In genomic region chr16:27365142-27366089, GRCh38 we compare ENCODE assay signal across 1 cellular context.
TF ChIP-seq lines count a peak whose summit lies in the region.

No MANE protein-coding gene starts in this region.

TF ChIP-seq in HepG2, 621 proteins besides CTCF, POLR2A, EP300 and RAD21 (continued from another document and continues in another):
- TF ChIP-seq KIAA2018 (CRISPR knock-in tag; IDR thresholded peaks at IDR 0.05; ENCODE audit: borderline replicate concordance), result no peak
- no peak for TF ChIP-seq ZNF792 (CRISPR knock-in tag; IDR thresholded peaks at IDR 0.05)
- 0 out of 2 replicates have a peak, but pooled peaks have one; percentile 45 for TF ChIP-seq ZBTB10 (CRISPR knock-in tag; IDR thresholded peaks at IDR 0.05; ENCODE audit: borderline replicate concordance)
- TF ChIP-seq ZNF772 (CRISPR knock-in tag; IDR thresholded peaks at IDR 0.05), result no peak
- peak; percentile 41; the same call in 1 of the 2 replicates for TF ChIP-seq RARA (CRISPR knock-in tag; IDR thresholded peaks at IDR 0.05)
- no peak for TF ChIP-seq ZSCAN22 (CRISPR knock-in tag; IDR thresholded peaks at IDR 0.05)
- TF ChIP-seq ZNF740 (CRISPR knock-in tag; IDR thresholded peaks at IDR 0.05), result no peak
- TF ChIP-seq ZFX (CRISPR knock-in tag; IDR thresholded peaks at IDR 0.05; ENCODE audit: low read depth), result no peak
- no peak for TF ChIP-seq NAIF1 (CRISPR knock-in tag; IDR thresholded peaks at IDR 0.05; ENCODE audit: borderline replicate concordance)
- TF ChIP-seq PAF1 (CRISPR knock-in tag; IDR thresholded peaks at IDR 0.05), result no peak
- no peak for TF ChIP-seq REPIN1 (CRISPR knock-in tag; IDR thresholded peaks at IDR 0.05; ENCODE audit: borderline replicate concordance, low read depth)
- no peak for TF ChIP-seq ZNF224 (CRISPR knock-in tag; IDR thresholded peaks at IDR 0.05)
- no peak for TF ChIP-seq ISL2 (CRISPR knock-in tag; IDR thresholded peaks at IDR 0.05)
- no peak for TF ChIP-seq ATF4 (CRISPR knock-in tag; IDR thresholded peaks at IDR 0.05)
- no peak for TF ChIP-seq SNAPC5 (CRISPR knock-in tag; IDR thresholded peaks at IDR 0.05; ENCODE audit: borderline replicate concordance)
- TF ChIP-seq HDAC6 (IDR thresholded peaks at IDR 0.05; ENCODE audit: low read depth, low read length), result no peak
- no peak for TF ChIP-seq HOXA7 (CRISPR knock-in tag; IDR thresholded peaks at IDR 0.05)
- TF ChIP-seq ZSCAN25 (CRISPR knock-in tag; IDR thresholded peaks at IDR 0.05), result no peak
- TF ChIP-seq ZNF205 (CRISPR knock-in tag; IDR thresholded peaks at IDR 0.05), result no peak
- TF ChIP-seq U2AF1 (optimal IDR thresholded peaks at IDR 0.05; ENCODE audit: low read depth, low read length), result no peak
- no peak for TF ChIP-seq TFAP4 (IDR thresholded peaks at IDR 0.05; ENCODE audit: borderline replicate concordance, low read depth)
- no peak for TF ChIP-seq SIN3B (IDR thresholded peaks at IDR 0.05; ENCODE audit: low read length)
- no peak for TF ChIP-seq PRMT3 (CRISPR knock-in tag; IDR thresholded peaks at IDR 0.05; ENCODE audit: borderline replicate concordance, low read depth)
- TF ChIP-seq TIGD3 (CRISPR knock-in tag; IDR thresholded peaks at IDR 0.05; ENCODE audit: borderline replicate concordance), result no peak
- TF ChIP-seq TBL1XR1 (IDR thresholded peaks at IDR 0.05; ENCODE audit: borderline replicate concordance, low read length, partially characterized antibody), result no peak
- TF ChIP-seq ETV5 (CRISPR knock-in tag; IDR thresholded peaks at IDR 0.05; ENCODE audit: borderline replicate concordance), result no peak
- TF ChIP-seq ZNF574 (CRISPR knock-in tag; IDR thresholded peaks at IDR 0.05), result no peak
- TF ChIP-seq ZNF609 (CRISPR knock-in tag; IDR thresholded peaks at IDR 0.05; ENCODE audit: borderline replicate concordance), result no peak
- no peak for TF ChIP-seq POGK (CRISPR knock-in tag; conservative IDR thresholded peaks at IDR 0.05)
- no peak for TF ChIP-seq ZNF232 (CRISPR knock-in tag; IDR thresholded peaks at IDR 0.05; ENCODE audit: borderline replicate concordance)
- TF ChIP-seq SRF (IDR thresholded peaks at IDR 0.05; ENCODE audit: low read depth, low read length), result peak; percentile 79
- TF ChIP-seq ARNT (IDR thresholded peaks at IDR 0.05), result no peak
- TF ChIP-seq YY1 (IDR thresholded peaks at IDR 0.05; ENCODE audit: insufficient read depth, insufficient replicate concordance, low read depth, low read length), result peak; percentile 47
